In the genomic region with DNA sequence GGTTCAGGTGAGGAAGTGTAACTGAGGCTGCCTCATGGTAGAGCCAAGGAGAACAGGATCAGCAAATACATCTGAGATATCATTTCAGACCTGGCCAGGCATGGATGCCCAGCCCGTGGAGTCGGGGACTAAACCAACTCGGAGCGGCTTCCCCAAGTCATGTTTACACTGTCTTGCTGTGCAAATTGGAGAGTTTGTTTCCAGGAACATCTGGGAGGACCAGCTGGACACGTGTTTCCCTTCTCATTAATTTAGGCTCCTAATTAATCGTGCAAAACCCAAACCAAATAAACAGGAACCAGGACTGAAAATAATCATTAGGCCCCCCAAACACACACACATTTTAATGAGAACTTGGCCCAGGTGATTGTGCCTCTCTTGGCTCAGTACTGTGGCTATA, we compare ENCODE assay signal across 28 cellular contexts.
"Had no signal": no experiment of that assay in that cellular context is flagged by ENCODE, and none has a peak within 500 bp of the region (broad histone marks: within the 10 kb centered on the region; RNA-seq: fewer than 3 reads in every experiment).

No MANE protein-coding gene starts in this region.

- H3K27ac ChIP-seq: ascending aorta, body of pancreas, coronary artery, Peyer's patch, SJSA1 had no signal

- DNase-seq: activated CD4-positive, alpha-beta T cell treated with anti-CD3 and anti-CD28 coated beads for 48 hours; activated CD4-positive, alpha-beta T cell treated with anti-CD3 and anti-CD28 coated beads, Interleukin-2, amount 50 U/mL, for 4 hours; activated CD4-positive, CD25-positive, alpha-beta regulatory T cell treated with anti-CD3 and anti-CD28 coated beads, Interleukin-2, amount 50 U/mL, for 72 hours; activated CD8-positive, alpha-beta T cell treated with anti-CD3 and anti-CD28 coated beads, Interleukin-2, amount 10 ng/mL, durations not matched to agents 7 days and 5 days; activated effector memory CD4-positive, alpha-beta T cell treated with Interleukin-2 at 50 U/mL for 16 hours; activated naive CD4-positive, alpha-beta T cell; activated naive CD8-positive, alpha-beta T cell treated with anti-CD3 and anti-CD28 coated beads, Interleukin-2, amount 50 U/mL, for 24 hours; activated T-cell treated with anti-CD3 and anti-CD28 coated beads, Interleukin-2, amount 50 U/mL, for 24 hours; amniotic stem cell; body of pancreas; central memory CD4-positive, alpha-beta T cell; KG1; MV-4-11; NCI-H1092 treated with DMSO at 0.1 percent for 48 hours; NCI-H1417 treated with DMSO at 0.1 percent for 48 hours; NCI-H1930; NCI-H2171; NCI-H2227 treated with DMSO at 0.1 percent for 48 hours; NCI-H446 treated with DMSO at 0.1 percent for 48 hours; NCI-H526 treated with DMSO at 0.1 percent for 48 hours; Peyer's patch; SHP77; SW 1271 had no signal

- H3K4me1 ChIP-seq: ascending aorta, body of pancreas, Peyer's patch, SJSA1 had no signal

- H3K4me3 ChIP-seq: ascending aorta, body of pancreas, coronary artery, Peyer's patch, SJSA1 had no signal

- H3K27me3 ChIP-seq: ascending aorta, body of pancreas, Peyer's patch, SJSA1 had no signal

- ATAC-seq: activated CD8-positive, alpha-beta T cell treated with anti-CD3 and anti-CD28 coated beads, Interleukin-2, amount 10 ng/mL, durations not matched to agents 7 days and 5 days; activated naive CD4-positive, alpha-beta T cell treated with anti-CD3 and anti-CD28 coated beads, Interleukin-2, amount 50 U/mL, for 72 hours; activated naive CD8-positive, alpha-beta T cell treated with anti-CD3 and anti-CD28 coated beads, Interleukin-2, amount 50 U/mL, for 24 hours; body of pancreas; SK-N-SH treated with all-trans-retinoic acid at 6 μM for 48 hours had no signal

- H3K36me3 ChIP-seq: ascending aorta, Peyer's patch, SJSA1 had no signal

- H3K9me3 ChIP-seq: SJSA1 had no signal
